In genomic region chr3:153469162-153469561, GRCh38 we compare ENCODE assay signal across 26 cellular contexts.
"Had no signal": no experiment of that assay in that cellular context is flagged by ENCODE, and none has a peak within 500 bp of the region (broad histone marks: within the 10 kb centered on the region; RNA-seq: fewer than 3 reads in every experiment).

No MANE protein-coding gene starts in this region.

- H3K9me3 ChIP-seq: ascending aorta had no signal

- H3K36me3 ChIP-seq: ascending aorta, breast epithelium had no signal

- H3K27me3 ChIP-seq: ascending aorta, breast epithelium had no signal

- H3K4me1 ChIP-seq: ascending aorta, breast epithelium had no signal

- ATAC-seq: activated naive CD4-positive, alpha-beta T cell treated with anti-CD3 and anti-CD28 coated beads, Interleukin-2, amount 50 U/mL, for 72 hours; activated T-cell treated with anti-CD3 and anti-CD28 coated beads, Interleukin-2, amount 50 U/mL, for 72 hours; effector memory CD8-positive, alpha-beta T cell; WTC11 had no signal

- H3K4me3 ChIP-seq: ascending aorta, breast epithelium, coronary artery had no signal

- H3K27ac ChIP-seq: ascending aorta, breast epithelium, coronary artery, epithelial cell of prostate, VCaP had no signal

- DNase-seq: activated CD4-positive, alpha-beta memory T cell treated with anti-CD3 and anti-CD28 coated beads, Interleukin-2, amount 10 ng/mL, durations not matched to agents 7 days and 5 days; activated CD4-positive, alpha-beta T cell treated with anti-CD3 and anti-CD28 coated beads for 1 hour; activated CD4-positive, alpha-beta T cell treated with anti-CD3 and anti-CD28 coated beads for 4 hours; activated CD4-positive, alpha-beta T cell treated with anti-CD3 and anti-CD28 coated beads, Interleukin-2, amount 10 ng/mL, durations not matched to agents 7 days and 5 days; activated CD4-positive, alpha-beta T cell treated with anti-CD3 and anti-CD28 coated beads, Interleukin-2, amount 50 U/mL, for 4 hours; activated CD8-positive, alpha-beta memory T cell treated with anti-CD3 and anti-CD28 coated beads, Interleukin-2, amount 50 U/mL, for 48 hours; activated gamma-delta T cell; activated naive CD4-positive, alpha-beta T cell; activated naive CD4-positive, alpha-beta T cell treated with anti-CD3 and anti-CD28 coated beads, Interleukin-2, amount 10 ng/mL, durations not matched to agents 7 days and 5 days; activated naive CD8-positive, alpha-beta T cell treated with anti-CD3 and anti-CD28 coated beads, Interleukin-2, amount 10 ng/mL, durations not matched to agents 7 days and 5 days; activated T-cell treated with anti-CD3 and anti-CD28 coated beads for 4 hours; activated T-cell treated with anti-CD3 and anti-CD28 coated beads, Interleukin-2, amount 50 U/mL, for 24 hours; activated T-cell treated with anti-CD3 and anti-CD28 coated beads, Interleukin-2, amount 50 U/mL, for 72 hours; dermis blood vessel endothelial cell; effector CD4-positive, alpha-beta T cell; effector memory CD8-positive, alpha-beta T cell; foreskin fibroblast; head of caudate nucleus; T-helper 2 cell had no signal
